Comparison of ENCODE assay signal across 8 cellular contexts in the genomic region with DNA sequence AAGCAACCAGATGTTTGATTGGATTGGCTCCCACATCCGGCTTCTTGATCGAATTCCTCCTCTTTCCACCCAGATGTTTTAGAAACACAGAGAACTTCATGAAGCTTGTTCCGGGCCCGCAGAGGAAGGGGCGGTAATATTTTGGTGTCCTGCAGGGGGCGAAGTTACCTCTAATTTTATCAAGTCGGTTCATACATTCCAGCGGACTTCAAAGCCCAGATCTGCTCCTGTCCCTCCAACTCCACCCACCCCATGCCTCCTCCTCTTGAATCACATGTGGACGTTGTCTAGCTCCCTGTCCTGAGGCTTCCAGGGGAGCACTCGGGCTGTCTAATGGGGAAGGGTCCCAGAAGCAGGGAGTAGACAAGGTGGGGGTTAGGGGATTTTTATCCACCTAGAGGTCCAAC. TPM values are rescaled to one million over a fixed set of nuclear protein-coding genes. Genes with fewer than 3 reads are reported as not detected.
DNase-seq lines count a peak whose midpoint lies in the region; ATAC-seq and TF ChIP-seq lines count a peak whose summit lies in the region.

No MANE protein-coding gene starts in this region.

- H3K36me3 ChIP-seq in brain microvascular endothelial cell (replicated peaks) = no peaks in the 10 kb centered on the region

- no peaks in the 10 kb centered on the region for H3K9me3 Mint-ChIP-seq in immature natural killer cell

- in situ Hi-C loops in brain microvascular endothelial cell (cut with HindIII; ENCODE audit: low pct_ligation_motif_present, low sequenced_read_pairs) = no loop called here

- H3K4me1 Mint-ChIP-seq in immature natural killer cell = peaks cover 8 to 10% of the 10 kb centered on the region in 2 donors

- ATAC-seq in GM18907 (IDR thresholded peaks at IDR 0.05; ENCODE audit: unreplicated experiment) (peak; percentile 44), GM19452 (IDR thresholded peaks at IDR 0.05; ENCODE audit: unreplicated experiment) (no peak)

- DNase-seq in AG08396 (ENCODE audit: low spot score) (peak; percentile 66), NCI-H1930 (lab: John Stamatoyannopoulos, UW) (peak; percentile 8 to 21), UCSD-AML1 (lab: John Stamatoyannopoulos, UW; ENCODE audit: unreplicated experiment) (peak; percentile 80), brain microvascular endothelial cell (peak; percentile 83), immature natural killer cell (peak; percentile 16 to 24 (median 20))
- DNase-seq in stimulated activated CD4-positive, alpha-beta T cell treated with anti-CD3 and anti-CD28 coated beads, Interleukin-1b, Interleukin-23, amount 100 ng/mL, for 24 hours (ENCODE audit: low read depth in 4 of 4, low spot score in 1 of 4) = peak; percentile 15 to 56 (median 46)

- H3K27ac Mint-ChIP-seq in immature natural killer cell = no peak overlapping the region

- H3K36me3 Mint-ChIP-seq in immature natural killer cell = peaks cover 0 to 2% (median 0%) of the 10 kb centered on the region in 3 donors

- peaks cover 17% of the 10 kb centered on the region for H3K27me3 ChIP-seq in brain microvascular endothelial cell (replicated peaks)

- peak; percentile 69 for TF ChIP-seq CTCF in brain microvascular endothelial cell (IDR thresholded peaks at IDR 0.05; ENCODE audit: low read depth, low read length, missing control alignments)

- H3K27ac ChIP-seq in brain microvascular endothelial cell = no peak overlapping the region

- no peak overlapping the region for H3K4me3 Mint-ChIP-seq in immature natural killer cell

- no peak overlapping the region for H3K4me3 ChIP-seq in brain microvascular endothelial cell (ENCODE audit: low read depth, low read length)

- peaks cover 8 to 28% (median 14%) of the 10 kb centered on the region in 3 donors for H3K27me3 Mint-ChIP-seq in immature natural killer cell (ENCODE audit: low read depth in 3 of 3)

RNA-seq across cellular contexts. Expression of a gene that starts 2.9 kb away (rescaled TPM):
- under 1 TPM in 2 of 3 donors, not detected in 1; 0.13 to 0.22 TPM for polyA plus RNA-seq in immature natural killer cell

Comparison
In these comparisons a context has a peak if more than half of its experiments do, and no peak if none do; other contexts are left out.
1. DNase-seq: peak in every context shown above with its lines; median percentile 83 in brain microvascular endothelial cell; 80 in UCSD-AML1; 66 in AG08396; 46 in stimulated activated CD4-positive, alpha-beta T cell treated with anti-CD3 and anti-CD28 coated beads, Interleukin-1b, Interleukin-23, amount 100 ng/mL, for 24 hours; 20 in immature natural killer cell; 14 in NCI-H1930.